ENCODE assay signal across 11 cellular contexts in the genomic region with DNA sequence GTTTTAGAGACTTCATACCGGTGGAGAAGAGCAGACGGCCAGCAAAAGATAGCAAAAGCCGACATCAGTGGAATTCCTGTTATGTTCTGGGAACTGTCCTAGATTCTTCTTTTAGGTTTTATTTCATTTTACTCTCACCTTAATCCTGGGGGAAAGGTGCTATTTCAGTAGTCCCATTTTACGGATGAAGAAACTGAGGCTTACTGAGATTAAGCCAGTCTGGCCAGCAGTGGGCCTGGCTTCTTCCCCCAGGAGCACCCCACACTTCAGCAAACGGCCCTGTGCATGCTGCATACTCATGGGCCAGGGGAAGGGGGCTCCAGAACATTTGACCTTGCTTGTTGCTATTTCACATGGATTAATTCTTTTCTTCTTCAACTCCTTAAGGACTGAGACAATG. TPM values are rescaled to one million over a fixed set of nuclear protein-coding genes. Genes with fewer than 3 reads are reported as not detected.
"Had no signal": no experiment of that assay in that cellular context is flagged by ENCODE, and none has a peak within 500 bp of the region (broad histone marks: within the 10 kb centered on the region; RNA-seq: fewer than 3 reads in every experiment).

No MANE protein-coding gene starts in this region.

- H3K9me3 ChIP-seq: HAP-1 had no signal

- H3K4me1 ChIP-seq: HAP-1 had no signal

- H3K9ac ChIP-seq: GM23248 had no signal

- H3K27ac ChIP-seq: GM23248 had no signal

- DNase-seq: GM23248, GOT3, H7, HFFc6, KG1 had no signal

- H2AFZ ChIP-seq: GM23248 had no signal

- H3K36me3 ChIP-seq: HAP-1 had no signal

- ATAC-seq: HCT116 had no signal

- H3K4me3 ChIP-seq: GM23248, HAP-1 had no signal

- FAIRE-seq: HTR-8/SVneo had no signal

RNA-seq across cellular contexts. Expression of a gene that starts 56.7 kb away (rescaled TPM):
- total RNA-seq: GM23248, H4, H7, HFFc6, HT-29 had no signal
- polyA plus RNA-seq: GM23248, IgD-negative memory B cell had no signal
